8 cellular contexts compared by ENCODE assay signal in the genomic region with DNA sequence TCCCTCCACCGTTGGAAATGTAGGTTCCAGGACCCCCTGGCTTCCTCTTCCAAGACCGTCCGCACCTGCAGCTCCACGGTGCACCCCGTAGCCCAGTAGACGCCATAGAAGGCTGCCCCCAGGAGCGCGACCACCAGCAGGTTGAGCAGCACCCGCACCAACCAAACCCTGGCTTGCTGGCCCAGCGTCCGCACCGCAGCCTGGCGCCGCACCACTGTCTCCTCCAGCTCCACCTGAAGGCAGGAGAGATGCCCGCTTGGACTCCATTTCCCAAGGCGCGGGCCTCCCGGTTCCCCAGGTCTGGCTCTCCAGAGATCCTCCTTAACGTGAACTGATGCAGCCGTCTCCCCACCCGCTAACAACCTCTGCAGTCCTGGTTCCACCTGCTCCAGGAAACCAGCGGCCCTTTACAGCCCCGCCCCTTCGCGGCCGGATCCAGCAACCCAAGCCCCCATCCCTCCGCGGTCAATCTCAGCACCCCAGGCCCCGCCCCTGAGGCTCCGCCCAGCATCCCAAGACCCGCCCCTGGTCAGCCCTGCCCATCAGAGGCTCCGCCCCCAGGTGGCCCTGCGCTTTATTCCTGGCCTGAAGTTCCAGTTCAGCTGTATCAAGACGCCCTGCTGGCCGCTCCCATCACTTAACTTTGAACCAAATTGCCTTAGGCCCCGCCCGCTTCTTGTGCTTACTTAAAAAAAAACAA. TPM values are rescaled to one million over a fixed set of nuclear protein-coding genes. Genes with fewer than 3 reads are reported as not detected.
A peak's percentile ranks its signal among the peaks of the same experiment; 100 is the strongest.
DNase-seq lines count a peak whose midpoint lies in the region; ATAC-seq lines count a peak whose summit lies in the region.

No MANE protein-coding gene starts in this region.

- H3K4me1 Mint-ChIP-seq in CD8-positive, alpha-beta memory T cell, result peaks cover 34 to 50% (median 45%) of the 10 kb centered on the region in 3 donors
- peaks cover 33 to 51% of the 10 kb centered on the region in 2 donors for H3K4me1 Mint-ChIP-seq in stimulated activated naive B cell treated with anti-CD40 and anti-IgM and Interleukin-4, amounts not matched to agents 10 μg/mL and 1 μg/mL and 100 μg/mL, for 72 hours

- H3K36me3 ChIP-seq in CD8-positive, alpha-beta memory T cell (ENCODE audit: insufficient read depth, low read length), result no peaks in the 10 kb centered on the region

- no peak overlapping the region for H3K4me3 ChIP-seq in CD8-positive, alpha-beta memory T cell (ENCODE audit: low read length)

- H3K36me3 Mint-ChIP-seq in CD8-positive, alpha-beta memory T cell, result peaks cover 0 to 7% (median 0%) of the 10 kb centered on the region in 3 donors
- peaks cover 0 to 1% of the 10 kb centered on the region in 2 donors for H3K36me3 Mint-ChIP-seq in stimulated activated naive B cell treated with anti-CD40 and anti-IgM and Interleukin-4, amounts not matched to agents 10 μg/mL and 1 μg/mL and 100 μg/mL, for 72 hours

- in situ Hi-C loops in G401 (cut with HindIII; ENCODE audit: low sequenced_read_pairs), result no loop called here

- peak overlapping the region; percentile 47 to 87 (median 80) for H3K4me3 Mint-ChIP-seq in CD8-positive, alpha-beta memory T cell
- peak overlapping the region; percentile 43 to 50 for H3K4me3 Mint-ChIP-seq in stimulated activated naive B cell treated with anti-CD40 and anti-IgM and Interleukin-4, amounts not matched to agents 10 μg/mL and 1 μg/mL and 100 μg/mL, for 72 hours

- H3K27me3 Mint-ChIP-seq in CD8-positive, alpha-beta memory T cell, result peaks cover 4 to 8% of the 10 kb centered on the region in 2 donors
- peaks cover 27 to 39% of the 10 kb centered on the region in 2 donors for H3K27me3 Mint-ChIP-seq in stimulated activated naive B cell treated with anti-CD40 and anti-IgM and Interleukin-4, amounts not matched to agents 10 μg/mL and 1 μg/mL and 100 μg/mL, for 72 hours

- H3K9me3 Mint-ChIP-seq in CD8-positive, alpha-beta memory T cell, result no peaks in the 10 kb centered on the region
- no peaks in the 10 kb centered on the region for H3K9me3 Mint-ChIP-seq in stimulated activated naive B cell treated with anti-CD40 and anti-IgM and Interleukin-4, amounts not matched to agents 10 μg/mL and 1 μg/mL and 100 μg/mL, for 72 hours

- H3K27ac Mint-ChIP-seq in CD8-positive, alpha-beta memory T cell, result peak overlapping the region in 5 of 8 donors; percentile 17 to 83 (median 70)
- H3K27ac Mint-ChIP-seq in stimulated activated naive B cell treated with anti-CD40 and anti-IgM and Interleukin-4, amounts not matched to agents 10 μg/mL and 1 μg/mL and 100 μg/mL, for 72 hours, result no peak overlapping the region

- POLR2A ChIA-PET in CD8-positive, alpha-beta memory T cell (lab: Charles Lee), result interaction anchor here (0.6 to 1.2 kb wide), 2 partner anchors 25 to 70 kb away, joined by 3 to 4 read pairs; a partner anchor contains a TSS

- peaks cover 36% of the 10 kb centered on the region for H3K4me1 ChIP-seq in CD8-positive, alpha-beta memory T cell (ENCODE audit: insufficient read depth, low read length)

- DNase-seq in CD8-positive, alpha-beta memory T cell, result peak; percentile 38 to 65 (median 61)
- DNase-seq in OCI-M1 (lab: John Stamatoyannopoulos, UW) (peak; percentile 44), kidney tubule cell (ENCODE audit: low spot score) (peak; percentile 56), G401 (ENCODE audit: low spot score) (no peak), SIG-M5 treated with dmso at 0.1 percent for 504 hours (lab: John Stamatoyannopoulos, UW; ENCODE audit: unreplicated experiment) (no peak)
- DNase-seq in activated naive CD4-positive, alpha-beta T cell treated with anti-CD3 and anti-CD28 coated beads, Interleukin-2, amount 50 U/mL, for 16 hours, result peak; percentile 45
- peak; percentile 31 for DNase-seq in stimulated activated naive B cell treated with anti-CD40 and anti-IgM and Interleukin-4, amounts not matched to agents 10 μg/mL and 1 μg/mL and 100 μg/mL, for 72 hours

- no peak for ATAC-seq in stimulated activated naive B cell treated with anti-CD40 and anti-IgM and Interleukin-4, amounts not matched to agents 10 μg/mL and 1 μg/mL and 100 μg/mL, for 72 hours (replicated peaks)
- no peak for ATAC-seq in GM19397 (IDR thresholded peaks at IDR 0.05; ENCODE audit: unreplicated experiment)

- no peaks in the 10 kb centered on the region for H3K9me3 ChIP-seq in CD8-positive, alpha-beta memory T cell (ENCODE audit: low read length)

- no peaks in the 10 kb centered on the region for H3K27me3 ChIP-seq in CD8-positive, alpha-beta memory T cell (ENCODE audit: insufficient read depth, low read length, poor library complexity, severe bottlenecking)

- CTCF ChIA-PET in CD8-positive, alpha-beta memory T cell (lab: Charles Lee), result interaction anchor here (3.6 kb wide), 1 partner anchor 24 kb away, joined by 13 read pairs; a partner anchor contains a TSS

- H3K27ac ChIP-seq in CD8-positive, alpha-beta memory T cell (ENCODE audit: low read depth, low read length), result no peak overlapping the region

RNA-seq across cellular contexts. Expression of a gene that starts 5.0 kb away (rescaled TPM):
- total RNA-seq in CD8-positive, alpha-beta memory T cell, result 1 to 10 TPM; 4.8 to 6.8 TPM
- 14.1 TPM for polyA plus RNA-seq in CD8-positive, alpha-beta memory T cell
- 5.5 and 7.3 TPM in 2 replicates for total RNA-seq in G401 (2014; rRNA removed; shearing (Covaris generic))

RNA-seq across cellular contexts. Expression of a gene that starts 8.4 kb away (rescaled TPM):
- under 1 TPM in 1 of 2 experiments, not detected in 1; 0.18 TPM for total RNA-seq in CD8-positive, alpha-beta memory T cell
- polyA plus RNA-seq in CD8-positive, alpha-beta memory T cell, result 0.38 TPM
- total RNA-seq in G401 (2014; rRNA removed; shearing (Covaris generic)), result 9.6 TPM in 1 of 2 replicates, not detected in the other

RNA-seq across cellular contexts. Expression of a gene that starts 24.9 kb away (rescaled TPM):
- total RNA-seq in CD8-positive, alpha-beta memory T cell, result 100 to 1,000 TPM in 1 of 2 experiments, 10 to 100 TPM in 1; 98.7 to 114 TPM
- 21.9 TPM for polyA plus RNA-seq in CD8-positive, alpha-beta memory T cell
- total RNA-seq in G401 (2014; rRNA removed; shearing (Covaris generic)), result 36.3 and 46.0 TPM in 2 replicates

RNA-seq across cellular contexts. Expression of a gene that starts 26.6 kb away (rescaled TPM):
- 10 to 100 TPM; 22.4 to 24.6 TPM for total RNA-seq in CD8-positive, alpha-beta memory T cell
- polyA plus RNA-seq in CD8-positive, alpha-beta memory T cell, result 38.2 TPM
- total RNA-seq in G401 (2014; rRNA removed; shearing (Covaris generic)), result 146 and 178 TPM in 2 replicates

RNA-seq across cellular contexts. Expression of a gene that starts 27.0 kb away (rescaled TPM):
- total RNA-seq in CD8-positive, alpha-beta memory T cell, result 10 to 100 TPM; 75.1 to 81.7 TPM
- polyA plus RNA-seq in CD8-positive, alpha-beta memory T cell, result 14.8 TPM
- 11.6 and 15.2 TPM in 2 replicates for total RNA-seq in G401 (2014; rRNA removed; shearing (Covaris generic))

Comparison
In these comparisons a context has a peak if more than half of its experiments do, and no peak if none do; other contexts are left out.
1. DNase-seq: peak in CD8-positive, alpha-beta memory T cell (5 of 5), OCI-M1 (single experiment), activated naive CD4-positive, alpha-beta T cell treated with anti-CD3 and anti-CD28 coated beads, Interleukin-2, amount 50 U/mL, for 16 hours (single experiment), kidney tubule cell (single experiment) and stimulated activated naive B cell treated with anti-CD40 and anti-IgM and Interleukin-4, amounts not matched to agents 10 μg/mL and 1 μg/mL and 100 μg/mL, for 72 hours (single experiment); none in G401 (single experiment) and SIG-M5 treated with dmso at 0.1 percent for 504 hours (single experiment).